In the genomic region with DNA sequence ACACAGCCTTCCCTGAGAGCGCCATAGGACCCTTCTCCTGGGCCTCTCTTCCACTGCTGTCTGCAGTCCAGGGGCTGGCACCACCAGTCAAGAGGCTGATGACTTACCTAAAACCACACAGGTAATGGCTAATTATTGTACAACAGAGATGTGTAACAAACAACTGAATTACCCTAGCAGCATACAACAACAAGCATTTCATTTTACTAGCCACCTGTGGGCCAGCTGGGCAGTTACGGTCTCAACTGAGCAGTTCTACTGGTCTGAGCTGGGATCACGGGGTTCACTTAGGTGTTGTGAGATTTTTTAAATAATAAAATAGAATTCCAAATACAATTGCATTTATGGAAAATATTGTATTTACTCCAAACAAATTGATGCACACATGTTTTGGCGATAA, we compare ENCODE assay signal across 28 cellular contexts.
DNase-seq lines count a peak whose midpoint lies in the region; ATAC-seq, FAIRE-seq and TF ChIP-seq lines count a peak whose summit lies in the region.
"Had no signal": no experiment of that assay in that cellular context is flagged by ENCODE, and none has a peak within 500 bp of the region (broad histone marks: within the 10 kb centered on the region; RNA-seq: fewer than 3 reads in every experiment).

No MANE protein-coding gene starts in this region.

- no peak overlapping the region for H2AK5ac ChIP-seq in mesendoderm (ENCODE audit: low read length)

- H3K27me3 ChIP-seq in mesendoderm (ENCODE audit: insufficient read depth, low read length, poor library complexity) = no peaks in the 10 kb centered on the region
- H3K27me3 ChIP-seq: ascending aorta, BE2C had no signal

- H3K79me1 ChIP-seq in mesendoderm (ENCODE audit: low read length) = no peaks in the 10 kb centered on the region

- H3K4me1 ChIP-seq in kidney (ENCODE audit: control insufficient read depth in 1 of 2, insufficient read depth in 1 of 2, low read depth in 1 of 2, low read length in 2 of 2) (peaks cover 16 to 21% of the 10 kb centered on the region in 2 donors), mesendoderm (ENCODE audit: control insufficient read depth, low read depth, low read length) (no peaks in the 10 kb centered on the region)
- H3K4me1 ChIP-seq: BE2C had no signal

- no peak overlapping the region for H2BK15ac ChIP-seq in mesendoderm (replicated peaks; ENCODE audit: low read depth)

- peak overlapping the region; percentile 19 for H3K4me3 Mint-ChIP-seq in stimulated activated naive CD8-positive, alpha-beta T cell treated with anti-CD3 and anti-CD28 coated beads, Interleukin-15, Interleukin-2, amounts not matched to agents 100 ng/mL and 50 ng/mL, for 24 hours
- H3K4me3 Mint-ChIP-seq: activated naive CD4-positive, alpha-beta T cell treated with anti-CD3 and anti-CD28 coated beads, Interleukin-2, amount 10 ng/mL, durations not matched to agents 7 days and 5 days; central memory CD8-positive, alpha-beta T cell; mesothelial cell of epicardium; nephron progenitor cell; type B pancreatic cell had no signal

- no peak overlapping the region for H3K4me2 ChIP-seq in mesendoderm (ENCODE audit: low read length)

- H3K27me3 Mint-ChIP-seq in stimulated activated naive CD8-positive, alpha-beta T cell treated with anti-CD3 and anti-CD28 coated beads, Interleukin-15, Interleukin-2, amounts not matched to agents 100 ng/mL and 50 ng/mL, for 24 hours = peaks cover 9% of the 10 kb centered on the region
- H3K27me3 Mint-ChIP-seq: activated naive CD4-positive, alpha-beta T cell treated with anti-CD3 and anti-CD28 coated beads, Interleukin-2, amount 10 ng/mL, durations not matched to agents 7 days and 5 days; central memory CD8-positive, alpha-beta T cell; type B pancreatic cell had no signal

- H4K5ac ChIP-seq in mesendoderm (ENCODE audit: low read length) = no peak overlapping the region

- no peak overlapping the region for H3K18ac ChIP-seq in mesendoderm (ENCODE audit: low read length)

- H3K4me1 Mint-ChIP-seq in stimulated activated naive CD8-positive, alpha-beta T cell treated with anti-CD3 and anti-CD28 coated beads, Interleukin-15, Interleukin-2, amounts not matched to agents 100 ng/mL and 50 ng/mL, for 24 hours (ENCODE audit: low read depth) = no peaks in the 10 kb centered on the region
- H3K4me1 Mint-ChIP-seq: activated naive CD4-positive, alpha-beta T cell treated with anti-CD3 and anti-CD28 coated beads, Interleukin-2, amount 10 ng/mL, durations not matched to agents 7 days and 5 days; central memory CD8-positive, alpha-beta T cell had no signal

- no peak overlapping the region for H3K27ac Mint-ChIP-seq in stimulated activated naive CD8-positive, alpha-beta T cell treated with anti-CD3 and anti-CD28 coated beads, Interleukin-15, Interleukin-2, amounts not matched to agents 100 ng/mL and 50 ng/mL, for 24 hours
- H3K27ac Mint-ChIP-seq: activated naive CD4-positive, alpha-beta T cell treated with anti-CD3 and anti-CD28 coated beads, Interleukin-2, amount 10 ng/mL, durations not matched to agents 7 days and 5 days; mesothelial cell of epicardium; nephron progenitor cell; type B pancreatic cell had no signal

- no peak overlapping the region for H3K9ac ChIP-seq in kidney (ENCODE audit: low read length in 2 of 2)
- H3K9ac ChIP-seq in mesendoderm (ENCODE audit: low read length) = no peak overlapping the region

- H3K9me3 ChIP-seq in kidney (ENCODE audit: control insufficient read depth in 1 of 2, low read length in 2 of 2) = no peaks in the 10 kb centered on the region
- H3K9me3 ChIP-seq: ascending aorta, BE2C had no signal

- no peaks in the 10 kb centered on the region for H3K79me2 ChIP-seq in mesendoderm (ENCODE audit: control insufficient read depth, insufficient read depth, low read length)

- no peak for TF ChIP-seq CTCF in kidney (IDR thresholded peaks at IDR 0.05; ENCODE audit: borderline replicate concordance, extremely low read depth, insufficient read depth)

- no peak overlapping the region for H2BK5ac ChIP-seq in mesendoderm (ENCODE audit: low read length)

- H3K23ac ChIP-seq in mesendoderm (ENCODE audit: low read length) = no peak overlapping the region

- H3K9me3 Mint-ChIP-seq in stimulated activated naive CD8-positive, alpha-beta T cell treated with anti-CD3 and anti-CD28 coated beads, Interleukin-15, Interleukin-2, amounts not matched to agents 100 ng/mL and 50 ng/mL, for 24 hours = no peaks in the 10 kb centered on the region
- H3K9me3 Mint-ChIP-seq: activated naive CD4-positive, alpha-beta T cell treated with anti-CD3 and anti-CD28 coated beads, Interleukin-2, amount 10 ng/mL, durations not matched to agents 7 days and 5 days; mesothelial cell of epicardium; nephron progenitor cell had no signal

- no peak for FAIRE-seq in kidney (lab: Jason Lieb, UNC)
- FAIRE-seq: HepG2, RCC 7860 had no signal

- H4K8ac ChIP-seq in mesendoderm (ENCODE audit: low read depth, low read length) = no peak overlapping the region

- H3K4me3 ChIP-seq in kidney (ENCODE audit: low read length in 2 of 2) = no peak overlapping the region
- H3K4me3 ChIP-seq in mesendoderm (ENCODE audit: low read length) = no peak overlapping the region
- H3K4me3 ChIP-seq: ascending aorta, SK-N-MC had no signal

- WGBS in mesendoderm (ENCODE audit: extremely low coverage, insufficient coverage, low lambda C conversion rate) = 100% methylated on average over 1 of the region's 4 CpGs

- ATAC-seq in stimulated activated naive CD8-positive, alpha-beta T cell treated with anti-CD3 and anti-CD28 coated beads, Interleukin-15, Interleukin-2, amounts not matched to agents 100 U/mL and 50 U/mL, for 24 hours = no peak
- ATAC-seq in HG02678 (IDR thresholded peaks at IDR 0.05; ENCODE audit: unreplicated experiment) (peak; percentile 6), HG03460 (IDR thresholded peaks at IDR 0.05; ENCODE audit: unreplicated experiment) (peak; percentile 8)
- ATAC-seq: esophagus mucosa, HepG2, left cardiac atrium had no signal

- H3K36me3 ChIP-seq in kidney (ENCODE audit: control insufficient read depth in 1 of 2, insufficient read depth in 2 of 2, low read length in 2 of 2) = no peaks in the 10 kb centered on the region
- no peaks in the 10 kb centered on the region for H3K36me3 ChIP-seq in mesendoderm (ENCODE audit: control insufficient read depth, insufficient read depth, low read length)
- H3K36me3 ChIP-seq: ascending aorta, BE2C had no signal

- no peak overlapping the region for H2BK120ac ChIP-seq in mesendoderm (ENCODE audit: low read depth, low read length)

- intact Hi-C loops in kidney (cut with DNase I) = no loop called here

- H3K27ac ChIP-seq in kidney (ENCODE audit: low read depth in 2 of 2, low read length in 2 of 2) (no peak overlapping the region), mesendoderm (ENCODE audit: low read depth, low read length) (no peak overlapping the region)
- H3K27ac ChIP-seq: 22Rv1, ascending aorta, SK-N-MC had no signal

- no peak overlapping the region for H3K4ac ChIP-seq in mesendoderm (ENCODE audit: low read depth, low read length)

- DNase-seq in stimulated activated naive CD8-positive, alpha-beta T cell treated with anti-CD3 and anti-CD28 coated beads, Interleukin-15, Interleukin-2, amounts not matched to agents 100 U/mL and 50 U/mL, for 24 hours = no peak
- DNase-seq in activated CD4-positive, alpha-beta T cell treated with anti-CD3 and anti-CD28 coated beads, Interleukin-2, amount 50 U/mL, for 1 hour = no peak
- DNase-seq in kidney = no peak
- no peak for DNase-seq in MV-4-11 (lab: John Stamatoyannopoulos, UW)
- DNase-seq in mesendoderm = no peak
- DNase-seq: activated CD8-positive, alpha-beta memory T cell treated with anti-CD3 and anti-CD28 coated beads for 24 hours; activated naive CD4-positive, alpha-beta T cell treated with anti-CD3 and anti-CD28 coated beads, Interleukin-2, amount 10 ng/mL, durations not matched to agents 7 days and 5 days; activated T-cell treated with anti-CD3 and anti-CD28 coated beads, Interleukin-2, amount 50 U/mL, for 48 hours; BE2C; Calu3; left cardiac atrium; NCI-H146; NCI-H774; nephron progenitor cell; stimulated activated naive CD4-positive, alpha-beta T cell; T-helper 9 cell had no signal

- no peak overlapping the region for H3K56ac ChIP-seq in mesendoderm (ENCODE audit: low read length)

- H3K36me3 Mint-ChIP-seq in stimulated activated naive CD8-positive, alpha-beta T cell treated with anti-CD3 and anti-CD28 coated beads, Interleukin-15, Interleukin-2, amounts not matched to agents 100 ng/mL and 50 ng/mL, for 24 hours (ENCODE audit: low read depth) = no peaks in the 10 kb centered on the region
- H3K36me3 Mint-ChIP-seq: activated naive CD4-positive, alpha-beta T cell treated with anti-CD3 and anti-CD28 coated beads, Interleukin-2, amount 10 ng/mL, durations not matched to agents 7 days and 5 days; mesothelial cell of epicardium; type B pancreatic cell had no signal
